19 cellular contexts compared by ENCODE assay signal in genomic region chr14:31275731-31276130, GRCh38.
"Had no signal": no experiment of that assay in that cellular context is flagged by ENCODE, and none has a peak within 500 bp of the region (broad histone marks: within the 10 kb centered on the region; RNA-seq: fewer than 3 reads in every experiment).

No MANE protein-coding gene starts in this region.

- H3K4me3 ChIP-seq: body of pancreas, esophagus squamous epithelium, neural progenitor cell, tibial artery had no signal

- H3K27me3 ChIP-seq: body of pancreas, esophagus squamous epithelium, neural progenitor cell, tibial artery had no signal

- FAIRE-seq: endothelial cell of umbilical vein had no signal

- DNase-seq: activated B cell treated with CpG ODN at 0.5 μM for 24 hours; activated CD4-positive, alpha-beta memory T cell treated with anti-CD3 and anti-CD28 coated beads, Interleukin-2, amount 10 ng/mL, durations not matched to agents 7 days and 5 days; activated CD4-positive, alpha-beta T cell treated with anti-CD3 and anti-CD28 coated beads for 4 hours; activated CD8-positive, alpha-beta memory T cell treated with anti-CD3 and anti-CD28 coated beads, Interleukin-2, amount 10 ng/mL, durations not matched to agents 7 days and 5 days; activated naive CD4-positive, alpha-beta T cell; activated naive CD8-positive, alpha-beta T cell treated with anti-CD3 and anti-CD28 coated beads for 36 hours; amniotic stem cell; body of pancreas; dermis blood vessel endothelial cell; effector memory CD4-positive, alpha-beta T cell; esophagus squamous epithelium; left ventricle myocardium superior; naive thymus-derived CD4-positive, alpha-beta T cell; stimulated activated CD4-positive, alpha-beta T cell treated with anti-CD3 and anti-CD28 coated beads, Interleukin-2, amount 100 ng/mL, for 24 hours; stimulated activated naive CD8-positive, alpha-beta T cell treated with anti-CD3 and anti-CD28 coated beads, Interleukin-15, Interleukin-2, amounts not matched to agents 100 U/mL and 50 U/mL, for 24 hours; substantia nigra; tibial artery had no signal

- H3K27ac ChIP-seq: body of pancreas, esophagus squamous epithelium, neural progenitor cell, tibial artery had no signal

- H2AFZ ChIP-seq: neural progenitor cell had no signal

- H3K36me3 ChIP-seq: esophagus squamous epithelium, neural progenitor cell, tibial artery had no signal

- H3K9ac ChIP-seq: neural progenitor cell had no signal

- H3K9me3 ChIP-seq: body of pancreas, esophagus squamous epithelium, tibial artery had no signal

- H3K4me2 ChIP-seq: neural progenitor cell had no signal

- H3K4me1 ChIP-seq: body of pancreas, neural progenitor cell, tibial artery had no signal
